ENCODE assay signal across 1 cellular context in genomic region chr7:81886211-81886764, GRCh38.
TF ChIP-seq lines count a peak whose summit lies in the region.

No MANE protein-coding gene starts in this region.

TF ChIP-seq in A549, 52 proteins besides CTCF, POLR2A, EP300 and RAD21 (continued from another document):
- no peak for TF ChIP-seq HMGXB4 (CRISPR knock-in tag; IDR thresholded peaks at IDR 0.05; ENCODE audit: borderline replicate concordance)
- no peak for TF ChIP-seq USF2 (IDR thresholded peaks at IDR 0.05)
- TF ChIP-seq HDAC2 (IDR thresholded peaks at IDR 0.05), result no peak
- TF ChIP-seq HEYL (CRISPR knock-in tag; IDR thresholded peaks at IDR 0.05), result no peak
- no peak for TF ChIP-seq FOXS1 (CRISPR knock-in tag; IDR thresholded peaks at IDR 0.05)
- no peak for TF ChIP-seq RARB (CRISPR knock-in tag; IDR thresholded peaks at IDR 0.05)
- TF ChIP-seq PHF8 (IDR thresholded peaks at IDR 0.05; ENCODE audit: borderline replicate concordance, low read depth), result no peak
- no peak for TF ChIP-seq SREBF2 (IDR thresholded peaks at IDR 0.05)
- no peak for TF ChIP-seq JUN (IDR thresholded peaks at IDR 0.05)
- TF ChIP-seq E2F6 (IDR thresholded peaks at IDR 0.05; ENCODE audit: borderline replicate concordance, low read depth), result no peak
- TF ChIP-seq POLR2AphosphoS2 (conservative IDR thresholded peaks at IDR 0.05; ENCODE audit: low read length), result no peak
- TF ChIP-seq REST (IDR thresholded peaks at IDR 0.05), result no peak
- TF ChIP-seq KDM5A (IDR thresholded peaks at IDR 0.05), result no peak
- no peak for TF ChIP-seq CBX8 (IDR thresholded peaks at IDR 0.05)
- no peak for TF ChIP-seq EHF (CRISPR knock-in tag; IDR thresholded peaks at IDR 0.05)
